8 cellular contexts compared by ENCODE assay signal in genomic region chr14:22084393-22085281, GRCh38.
DNase-seq lines count a peak whose midpoint lies in the region; ATAC-seq, FAIRE-seq and TF ChIP-seq lines count a peak whose summit lies in the region.

No MANE protein-coding gene starts in this region.

- H3K4me1 ChIP-seq in foreskin keratinocyte (no peaks in the 10 kb centered on the region), prostate gland (replicated peaks) (no peaks in the 10 kb centered on the region)

- H3K27ac ChIP-seq in VCaP: no peak overlapping the region
- no peak overlapping the region for H3K27ac ChIP-seq in foreskin keratinocyte
- no peak overlapping the region for H3K27ac ChIP-seq in prostate gland

- intact Hi-C loops in prostate gland (cut with DNase I): no loop called here

- 52% methylated on average over 6 of the region's 6 CpGs for WGBS in prostate gland

- ATAC-seq in foreskin keratinocyte: peak; percentile 53
- no peak for ATAC-seq in GM21529 (IDR thresholded peaks at IDR 0.05; ENCODE audit: unreplicated experiment)

- TF ChIP-seq POLR2A in prostate gland (IDR thresholded peaks at IDR 0.05): no peak

- no peaks in the 10 kb centered on the region for H3K9me3 ChIP-seq in prostate gland

- peak; percentile 31 for FAIRE-seq in G401.6 (lab: Jason Lieb, UNC)

- DNase-seq in AG08395 (ENCODE audit: low spot score): peak; percentile 3
- peak; percentile 47 for DNase-seq in MV-4-11 (lab: John Stamatoyannopoulos, UW)
- DNase-seq in foreskin keratinocyte: peak in 1 of 2 donors; percentile 36
- DNase-seq in prostate gland (ENCODE audit: low spot score): peak; percentile 13
- no peak for DNase-seq in cerebellar nuclear complex (lab: John Stamatoyannopoulos, UW)

- no peaks in the 10 kb centered on the region for H3K36me3 ChIP-seq in prostate gland

- TF ChIP-seq CTCF in VCaP (conservative IDR thresholded peaks at IDR 0.05): peak; percentile 80
- peak; percentile 76 for TF ChIP-seq CTCF in foreskin keratinocyte (conservative IDR thresholded peaks at IDR 0.05)
- TF ChIP-seq CTCF in prostate gland (IDR thresholded peaks at IDR 0.05): peak in 3 of 4 experiments; percentile 60 to 75 (median 61)

- peaks cover 27% of the 10 kb centered on the region for H3K27me3 ChIP-seq in foreskin keratinocyte
- H3K27me3 ChIP-seq in prostate gland (replicated peaks; ENCODE audit: insufficient read depth): no peaks in the 10 kb centered on the region

- H3K4me3 ChIP-seq in prostate gland: no peak overlapping the region

Comparison
In these comparisons a context has a peak if more than half of its experiments do, and no peak if none do; other contexts are left out.
1. DNase-seq: peak in AG08395 (single experiment), MV-4-11 (single experiment) and prostate gland (single experiment); none in cerebellar nuclear complex (0 of 2).
2. Peak in every context shown above with its lines, with median percentiles within 50 percentile points of each other: CTCF ChIP-seq.